In the genomic region with DNA sequence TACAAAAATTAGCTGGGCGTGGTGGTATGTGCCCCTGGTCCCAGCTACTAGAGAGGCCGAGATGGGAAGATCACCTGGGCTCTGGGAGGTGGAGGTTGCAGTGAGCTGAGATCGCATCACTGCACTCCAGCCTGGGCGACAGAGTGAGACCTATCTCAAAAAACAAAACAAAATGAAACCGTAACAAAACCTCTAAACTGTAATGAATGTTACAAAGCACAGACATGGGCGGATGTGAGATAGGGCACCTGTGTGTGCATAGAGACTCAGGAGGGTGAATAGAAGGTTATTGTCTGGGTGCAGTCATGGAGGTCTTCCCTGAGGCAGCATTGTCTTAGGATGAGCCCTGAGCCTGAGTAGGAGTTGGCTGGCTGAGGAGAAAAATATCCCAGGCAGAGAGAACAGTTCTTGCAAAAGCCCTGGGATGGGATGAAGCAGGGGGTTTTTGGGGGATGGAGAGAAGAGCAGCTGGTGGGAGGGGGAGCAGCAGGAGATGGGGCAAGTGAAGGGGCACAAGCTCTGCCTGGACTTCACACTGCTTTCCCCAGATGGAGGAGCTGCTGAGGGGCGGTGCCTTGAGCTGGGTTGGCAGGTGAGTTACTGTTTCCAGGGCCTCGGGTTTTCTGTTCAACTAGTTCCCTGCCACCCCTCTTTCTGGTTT, we compare ENCODE assay signal across 14 cellular contexts. TPM values are rescaled to one million over a fixed set of nuclear protein-coding genes. Genes with fewer than 3 reads are reported as not detected.
DNase-seq lines count a peak whose midpoint lies in the region; ATAC-seq, FAIRE-seq and TF ChIP-seq lines count a peak whose summit lies in the region.
"Had no signal": no experiment of that assay in that cellular context is flagged by ENCODE, and none has a peak within 500 bp of the region (broad histone marks: within the 10 kb centered on the region; RNA-seq: fewer than 3 reads in every experiment).

No MANE protein-coding gene starts in this region.

- peak overlapping the region; percentile 89 for H3K4me2 ChIP-seq in GM12878 (ENCODE audit: control insufficient read depth, insufficient read depth)

- DNase-seq in GM12865 (ENCODE audit: low read depth) (peak; percentile 81), GM19239 (ENCODE audit: insufficient read length, low spot score) (no peak), GM12878 (ENCODE audit: low read depth, low spot score) (no peak), kidney tubule cell (ENCODE audit: low spot score) (no peak), kidney glomerular epithelial cell (lab: John Stamatoyannopoulos, UW) (no peak), RCC 7860 (ENCODE audit: low spot score) (no peak), foreskin keratinocyte (no peak)
- DNase-seq: activated naive CD4-positive, alpha-beta T cell treated with anti-CD3 and anti-CD28 coated beads, Interleukin-2, amount 50 U/mL, for 16 hours; heart left ventricle; NCI-H187; stimulated activated CD8-positive, alpha-beta memory T cell treated with anti-CD3 and anti-CD28 coated beads, Interleukin-4, amount 100 ng/mL, for 48 hours had no signal

- H4K20me1 ChIP-seq in GM12878 (ENCODE audit: control insufficient read depth, insufficient read depth) = no peaks in the 10 kb centered on the region

- TF ChIP-seq POLR2A in GM12878 (IDR thresholded peaks at IDR 0.05; ENCODE audit: low read depth, low read length) = no peak

- no peak overlapping the region; the same call in 1 of the 2 replicates for H2AFZ ChIP-seq in GM12878 (ENCODE audit: control insufficient read depth, low read depth, low read length)

- WGBS in GM12878 (ENCODE audit: insufficient coverage, insufficient replicate concordance, low lambda C conversion rate, missing lambda C conversion rate) = 4% methylated on average over 8 of the region's 8 CpGs

- no TSS peak for BruUV-seq in GM12878 (replicated peaks; lab: Mats Ljungman, UMichigan)

- H3K79me2 ChIP-seq in GM12878 (ENCODE audit: control insufficient read depth, insufficient read depth, low read length) = peaks cover 74% of the 10 kb centered on the region

- no peak for TF ChIP-seq RAD21 in GM12878 (IDR thresholded peaks at IDR 0.05; ENCODE audit: insufficient read depth, low read depth, low read length)

- peak overlapping the region; percentile 85 for H3K9ac ChIP-seq in GM12878 (ENCODE audit: control insufficient read depth, insufficient read depth, low read length)

- FAIRE-seq in GM19239 (lab: Jason Lieb, UNC) (peak; percentile 86), GM12878 (lab: Jason Lieb, UNC) (no peak), RCC 7860 (lab: Jason Lieb, UNC) (no peak)

- peaks cover 29% of the 10 kb centered on the region for H3K4me1 ChIP-seq in GM12878 (ENCODE audit: control insufficient read depth, insufficient read depth, low read length)
- no peaks in the 10 kb centered on the region for H3K4me1 ChIP-seq in foreskin keratinocyte

- TF ChIP-seq CTCF in GM12865 (IDR thresholded peaks at IDR 0.05; ENCODE audit: insufficient read depth, low read depth, low read length, missing control alignments) = no peak
- no peak for TF ChIP-seq CTCF in GM12878 (IDR thresholded peaks at IDR 0.05 in 2 of 3, conservative IDR thresholded peaks at IDR 0.05 in 1 of 3; ENCODE audit: control insufficient read depth in 2 of 3, extremely low read depth in 1 of 3, insufficient read depth in 1 of 3, low read depth in 3 of 3, low read length in 3 of 3)
- no peak for TF ChIP-seq CTCF in foreskin keratinocyte (conservative IDR thresholded peaks at IDR 0.05)

- in situ Hi-C loops in GM12878 (cut with MboI) = loop anchor here (10.0 to 25.0 kb wide), 2 partner anchors 285 to 1387 kb away; partner anchors contain the start of genes PTPN1 and ZFP64

- SMC1A ChIA-PET in GM12878 (lab: Charles Lee; ENCODE audit: uncharacterized antibody, unreplicated experiment) = interaction anchor here (1.0 to 8.7 kb wide), 12 partner anchors 10 to 131 kb away, joined by 3 to 119 read pairs (median 7); partner anchors contain the start of gene ADNP

- TF ChIP-seq EP300 in GM12878 (IDR thresholded peaks at IDR 0.05; ENCODE audit: borderline replicate concordance in 1 of 2, control insufficient read depth in 1 of 2, low read depth in 2 of 2, low read length in 2 of 2) = no peak

- peak; percentile 47 for ATAC-seq in HG02885 (IDR thresholded peaks at IDR 0.05; ENCODE audit: poor library complexity, unreplicated experiment)
- ATAC-seq in GM12878 = peak; percentile 64
- ATAC-seq in foreskin keratinocyte = no peak
- ATAC-seq: heart left ventricle had no signal

- H3K4me3 ChIP-seq in GM12865 (ENCODE audit: low read depth, low read length) = peak overlapping the region; percentile 71
- peak overlapping the region; percentile 63 for H3K4me3 ChIP-seq in GM12878
- H3K4me3 ChIP-seq: heart left ventricle had no signal

- CTCF ChIA-PET in GM12878 (lab: Yijun Ruan, JAX) = interaction anchor here (1.0 to 13.7 kb wide), 8 partner anchors 10 to 128 kb away, joined by 3 to 336 read pairs (median 6); partner anchors contain the start of gene ADNP

- intact Hi-C loops in GM12878 (cut with micrococcal nuclease; ENCODE audit: unreplicated experiment) = no loop called here

- POLR2A ChIA-PET in GM12878 (lab: Charles Lee) = interaction anchor here (0.6 to 3.9 kb wide), 10 partner anchors 9 to 299 kb away, joined by 3 to 26 read pairs (median 6); partner anchors contain the start of gene ADNP

- RAD21 ChIA-PET in GM12878 (lab: Charles Lee; ENCODE audit: unreplicated experiment) = interaction anchor here (1.1 to 7.7 kb wide), 10 partner anchors 9 to 187 kb away, joined by 3 to 141 read pairs (median 4); partner anchors contain the start of gene ADNP

- no peaks in the 10 kb centered on the region for H3K27me3 ChIP-seq in GM12878 (replicated peaks in 1 of 2; ENCODE audit: control insufficient read depth in 2 of 2, insufficient read depth in 2 of 2, low read length in 1 of 2)
- H3K27me3 ChIP-seq in foreskin keratinocyte = no peaks in the 10 kb centered on the region
- H3K27me3 ChIP-seq: dorsolateral prefrontal cortex had no signal

- H3K27ac ChIP-seq in GM12878 (ENCODE audit: control insufficient read depth, insufficient read depth) (peak overlapping the region; percentile 95), foreskin keratinocyte (no peak overlapping the region)
- H3K27ac ChIP-seq: heart left ventricle, HL-60 had no signal

- H3K9me3 ChIP-seq in GM12878 (replicated peaks; ENCODE audit: control insufficient read depth, insufficient read depth, low read length) = no peaks in the 10 kb centered on the region
- H3K9me3 ChIP-seq: heart left ventricle had no signal

- H3K36me3 ChIP-seq in GM12878 (ENCODE audit: control insufficient read depth in 2 of 2, insufficient read depth in 2 of 2, low read length in 1 of 2) = 0 out of 4 replicates have a peak, but pooled peaks cover 1 to 2% of the 10 kb centered on the region in 2 experiments
- H3K36me3 ChIP-seq: heart left ventricle had no signal

TF ChIP-seq in GM12878, 131 proteins besides CTCF, POLR2A, EP300 and RAD21 (continues in another document):
- TF ChIP-seq EED (IDR thresholded peaks at IDR 0.05; ENCODE audit: low read depth) = no peak
- no peak for TF ChIP-seq SIX5 (IDR thresholded peaks at IDR 0.05; ENCODE audit: low read depth, low read length, severe bottlenecking)
- 0 out of 2 replicates have a peak, but pooled peaks have one; percentile 18 for TF ChIP-seq NBN (IDR thresholded peaks at IDR 0.05)
- TF ChIP-seq NR2C1 (IDR thresholded peaks at IDR 0.05) = no peak
- TF ChIP-seq, protein P1, sequence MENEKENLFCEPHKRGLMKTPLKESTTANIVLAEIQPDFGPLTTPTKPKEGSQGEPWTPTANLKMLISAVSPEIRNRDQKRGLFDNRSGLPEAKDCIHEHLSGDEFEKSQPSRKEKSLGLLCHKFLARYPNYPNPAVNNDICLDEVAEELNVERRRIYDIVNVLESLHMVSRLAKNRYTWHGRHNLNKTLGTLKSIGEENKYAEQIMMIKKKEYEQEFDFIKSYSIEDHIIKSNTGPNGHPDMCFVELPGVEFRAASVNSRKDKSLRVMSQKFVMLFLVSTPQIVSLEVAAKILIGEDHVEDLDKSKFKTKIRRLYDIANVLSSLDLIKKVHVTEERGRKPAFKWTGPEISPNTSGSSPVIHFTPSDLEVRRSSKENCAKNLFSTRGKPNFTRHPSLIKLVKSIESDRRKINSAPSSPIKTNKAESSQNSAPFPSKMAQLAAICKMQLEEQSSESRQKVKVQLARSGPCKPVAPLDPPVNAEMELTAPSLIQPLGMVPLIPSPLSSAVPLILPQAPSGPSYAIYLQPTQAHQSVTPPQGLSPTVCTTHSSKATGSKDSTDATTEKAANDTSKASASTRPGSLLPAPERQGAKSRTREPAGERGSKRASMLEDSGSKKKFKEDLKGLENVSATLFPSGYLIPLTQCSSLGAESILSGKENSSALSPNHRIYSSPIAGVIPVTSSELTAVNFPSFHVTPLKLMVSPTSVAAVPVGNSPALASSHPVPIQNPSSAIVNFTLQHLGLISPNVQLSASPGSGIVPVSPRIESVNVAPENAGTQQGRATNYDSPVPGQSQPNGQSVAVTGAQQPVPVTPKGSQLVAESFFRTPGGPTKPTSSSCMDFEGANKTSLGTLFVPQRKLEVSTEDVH (IDR thresholded peaks at IDR 0.05; ENCODE audit: low read depth, partially characterized antibody) = no peak
- TF ChIP-seq ZZZ3 (IDR thresholded peaks at IDR 0.05; ENCODE audit: control insufficient read depth, insufficient read length, low read depth) = no peak
- TF ChIP-seq RAD51 (IDR thresholded peaks at IDR 0.05) = no peak
- TF ChIP-seq ZNF384 (IDR thresholded peaks at IDR 0.05; ENCODE audit: borderline replicate concordance, low read depth, low read length) = no peak
- no peak for TF ChIP-seq TBL1XR1 (IDR thresholded peaks at IDR 0.05; ENCODE audit: low read depth, low read length)
- TF ChIP-seq ATF7 (IDR thresholded peaks at IDR 0.05; ENCODE audit: low read depth) = 0 out of 2 replicates have a peak, but pooled peaks have one; percentile 16

RNA-seq across cellular contexts. Expression of gene BCAS4, which starts 5.2 kb away (rescaled TPM):
- 33.2 and 41.2 TPM in 2 replicates for total RNA-seq in GM12878 (2013; cell fraction: nucleolus; rRNA removed)
- 196 and 212 TPM in 2 replicates for total RNA-seq in GM12878 (2014; rRNA removed)
- total RNA-seq in GM12878 (2014; rRNA removed; fragmentation: Illumina TruSeq; extraction: Trizol) = 30.7 and 40.4 TPM in 2 replicates
- total RNA-seq in GM12878 (2021) = 84.3 and 90.1 TPM in 2 replicates
- 197 TPM for polyA plus RNA-seq in GM12878 (2011; ENCODE audit: low read depth)
- 21.8 and 31.5 TPM in 2 replicates for polyA plus RNA-seq in GM12878 (2011; rRNA removed)
- polyA plus RNA-seq in GM12878 (2011; cell fraction: cytosol; rRNA removed) = 28.9 and 69.9 TPM in 2 replicates
- polyA plus RNA-seq in GM12878 (2011; cell fraction: nucleus; rRNA removed) = 43.0 and 45.6 TPM in 2 replicates
- 87.8 and 101 TPM in 2 replicates for polyA plus RNA-seq in GM12878 (2012)
- 19.5 and 30.1 TPM in 2 replicates for polyA plus RNA-seq in GM12878 (2014; fragmentation: Illumina TruSeq; extraction: Trizol)
- polyA plus RNA-seq in GM12878 (2014; fragmentation: Nextera tagmentation; extraction: Ambion mirVana) = 10 to 100 TPM; 14.8 to 34.2 TPM
- polyA plus RNA-seq in GM12878 (2014; rRNA removed) = 214 and 266 TPM in 2 replicates
- 100 to 1,000 TPM; 127 to 132 TPM for polyA plus RNA-seq in GM12878 (2016; fragmentation: Nextera tagmentation; extraction: Ambion mirVana)
- polyA minus RNA-seq in GM12878 (2011; rRNA and poly(A)+ RNA removed) = 13.5 and 16.0 TPM in 2 replicates
- polyA minus RNA-seq in GM12878 (2011; cell fraction: cytosol; rRNA and poly(A)+ RNA removed) = 5.9 and 7.5 TPM in 2 replicates
- polyA minus RNA-seq in GM12878 (2011; cell fraction: nucleus; rRNA and poly(A)+ RNA removed) = 13.7 and 22.7 TPM in 2 replicates
- 11.5 and 15.0 TPM in 2 replicates for total RNA-seq in foreskin keratinocyte
- 20.6 and 23.5 TPM in 2 replicates for polyA plus RNA-seq in foreskin keratinocyte
